ENCODE assay signal across 18 cellular contexts in the genomic region with DNA sequence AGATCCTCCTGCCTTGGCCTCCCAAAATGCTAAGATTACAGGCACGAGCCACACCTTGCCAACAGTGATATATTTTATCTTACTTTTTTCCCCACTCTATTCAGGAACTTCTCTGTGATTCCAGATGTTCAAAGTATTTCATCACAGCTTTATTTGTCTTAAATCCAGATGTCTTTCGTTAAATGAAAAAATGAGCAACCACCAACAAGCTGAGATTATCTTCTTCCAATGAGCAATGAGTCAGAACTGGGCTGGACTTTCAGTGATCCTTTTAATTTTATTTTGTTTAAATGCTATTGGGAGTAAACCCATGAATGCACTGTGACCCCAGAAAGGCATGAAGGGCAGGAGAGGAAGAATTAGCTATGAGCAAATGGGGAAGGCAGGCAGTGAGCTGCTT.
DNase-seq lines count a peak whose midpoint lies in the region; ATAC-seq and TF ChIP-seq lines count a peak whose summit lies in the region.
"Had no signal": no experiment of that assay in that cellular context is flagged by ENCODE, and none has a peak within 500 bp of the region (broad histone marks: within the 10 kb centered on the region; RNA-seq: fewer than 3 reads in every experiment).

No MANE protein-coding gene starts in this region.

- DNase-seq in GM03348 (ENCODE audit: low spot score): peak; percentile 63
- DNase-seq in RPMI7951 (ENCODE audit: low read depth): peak; percentile 4
- DNase-seq in foreskin fibroblast: peak; percentile 21 to 89
- peak; percentile 23 for DNase-seq in retinal pigment epithelial cell (ENCODE audit: low read depth)
- no peak for DNase-seq in NCI-H1092 treated with DMSO at 0.1 percent for 48 hours (lab: John Stamatoyannopoulos, UW)
- DNase-seq in activated effector memory CD4-positive, alpha-beta T cell treated with Interleukin-2 at 50 U/mL for 16 hours: no peak
- DNase-seq in NCI-H526 treated with DMSO at 0.1 percent for 48 hours (lab: John Stamatoyannopoulos, UW): no peak
- DNase-seq: activated naive CD4-positive, alpha-beta T cell treated with anti-CD3 and anti-CD28 coated beads for 36 hours; natural killer cell; NCI-H1694; NCI-H226; spleen; T-helper 1 cell; testis had no signal

- H3K4me3 ChIP-seq in foreskin fibroblast (ENCODE audit: low read depth in 1 of 2, low read length in 2 of 2): no peak overlapping the region
- no peak overlapping the region for H3K4me3 ChIP-seq in retinal pigment epithelial cell (ENCODE audit: low read length)
- H3K4me3 ChIP-seq: BLaER1 treated with 17β-estradiol and CSF1 and Interleukin-3, amounts not matched to agents 10 nM and 100 nM; lung; spleen; testis had no signal

- ATAC-seq in GM18520 (IDR thresholded peaks at IDR 0.05; ENCODE audit: unreplicated experiment): no peak
- ATAC-seq: HepG2, natural killer cell had no signal

- TF ChIP-seq CTCF in foreskin fibroblast (IDR thresholded peaks at IDR 0.05; ENCODE audit: low read depth, low read length): no peak
- no peak for TF ChIP-seq CTCF in retinal pigment epithelial cell (conservative IDR thresholded peaks at IDR 0.05; ENCODE audit: low read depth, low read length)

Comparison
In these comparisons a context has a peak if more than half of its experiments do, and no peak if none do; other contexts are left out.
1. DNase-seq: peak in GM03348 (single experiment), RPMI7951 (single experiment), foreskin fibroblast (2 of 2) and retinal pigment epithelial cell (single experiment); none in NCI-H1092 treated with DMSO at 0.1 percent for 48 hours (single experiment), activated effector memory CD4-positive, alpha-beta T cell treated with Interleukin-2 at 50 U/mL for 16 hours (single experiment) and NCI-H526 treated with DMSO at 0.1 percent for 48 hours (single experiment).